Comparison of ENCODE assay signal across 14 cellular contexts in genomic region chr12:15562263-15562662, GRCh38.
DNase-seq lines count a peak whose midpoint lies in the region; ATAC-seq, FAIRE-seq and TF ChIP-seq lines count a peak whose summit lies in the region.
"Had no signal": no experiment of that assay in that cellular context is flagged by ENCODE, and none has a peak within 500 bp of the region (broad histone marks: within the 10 kb centered on the region; RNA-seq: fewer than 3 reads in every experiment).

No MANE protein-coding gene starts in this region.

- no peaks in the 10 kb centered on the region for H3F3A ChIP-seq in neural progenitor cell (ENCODE audit: low read depth)

- H3K36me3 ChIP-seq in neural progenitor cell: no peaks in the 10 kb centered on the region
- H3K36me3 ChIP-seq: neutrophil had no signal

- peak overlapping the region in 4 of 7 donors; percentile 1 to 44 (median 18) for H3K27ac Mint-ChIP-seq in CD14-positive monocyte
- peak overlapping the region; percentile 94 for H3K27ac Mint-ChIP-seq in activated naive CD8-positive, alpha-beta T cell treated with anti-CD3 and anti-CD28 coated beads for 36 hours
- H3K27ac Mint-ChIP-seq in naive B cell: peak overlapping the region in 4 of 6 donors; percentile 3 to 93 (median 14)
- no peak overlapping the region for H3K27ac Mint-ChIP-seq in neural progenitor cell

- H3K4me2 ChIP-seq in neural progenitor cell: no peak overlapping the region
- H3K4me2 ChIP-seq: smooth muscle cell had no signal

- H3K27me3 ChIP-seq in neural progenitor cell: no peaks in the 10 kb centered on the region
- H3K27me3 ChIP-seq: neutrophil had no signal

- no peak overlapping the region for H2AFZ ChIP-seq in neural progenitor cell (replicated peaks)

- no peak for DNase-seq in CD14-positive monocyte (ENCODE audit: low spot score)
- DNase-seq in GM12892 (ENCODE audit: insufficient read length): no peak
- no peak for DNase-seq in activated naive CD8-positive, alpha-beta T cell treated with anti-CD3 and anti-CD28 coated beads for 36 hours
- DNase-seq in naive B cell: no peak
- DNase-seq in neural progenitor cell (ENCODE audit: low spot score): no peak
- no peak for DNase-seq in activated gamma-delta T cell treated with Interleukin-2 at 50 U/mL for 16 hours
- DNase-seq in NOMO-1 (lab: John Stamatoyannopoulos, UW; ENCODE audit: unreplicated experiment in 2 of 2): no peak
- no peak for DNase-seq in amniotic stem cell (lab: John Stamatoyannopoulos, UW)
- DNase-seq: COR-L47, H7, NCI-H226 had no signal

- H3K79me2 ChIP-seq in neural progenitor cell (ENCODE audit: low read depth): no peaks in the 10 kb centered on the region

- H3K4me3 Mint-ChIP-seq in CD14-positive monocyte (no peak overlapping the region), naive B cell (peak overlapping the region in 1 of 8 donors; percentile 13), neural progenitor cell (no peak overlapping the region)
- peak overlapping the region; percentile 67 for H3K4me3 Mint-ChIP-seq in activated naive CD8-positive, alpha-beta T cell treated with anti-CD3 and anti-CD28 coated beads for 36 hours

- no peak overlapping the region for H3K27ac ChIP-seq in neural progenitor cell
- H3K27ac ChIP-seq: neutrophil had no signal

- no peak for ATAC-seq in naive B cell (ENCODE audit: low read depth in 2 of 2)

- peaks cover 37 to 48% of the 10 kb centered on the region in 2 donors for H3K36me3 Mint-ChIP-seq in CD14-positive monocyte
- peaks cover 20% of the 10 kb centered on the region for H3K36me3 Mint-ChIP-seq in activated naive CD8-positive, alpha-beta T cell treated with anti-CD3 and anti-CD28 coated beads for 36 hours
- H3K36me3 Mint-ChIP-seq in naive B cell: peaks cover 21 to 32% of the 10 kb centered on the region in 2 donors
- no peaks in the 10 kb centered on the region for H3K36me3 Mint-ChIP-seq in neural progenitor cell

- TF ChIP-seq CTCF in CD14-positive monocyte (IDR thresholded peaks at IDR 0.05) (no peak), neural progenitor cell (IDR thresholded peaks at IDR 0.05) (no peak)

- FAIRE-seq in GM12892 (lab: Jason Lieb, UNC): peak; percentile 30
- FAIRE-seq: RCC 7860 had no signal

- no peak overlapping the region for H3K9ac ChIP-seq in neural progenitor cell

- no peak for TF ChIP-seq POLR2A in GM12892 (IDR thresholded peaks at IDR 0.05; ENCODE audit: low read depth, low read length)

- no peaks in the 10 kb centered on the region for H3K4me1 ChIP-seq in neural progenitor cell

- H3K4me3 ChIP-seq in neural progenitor cell: no peak overlapping the region
- H3K4me3 ChIP-seq: smooth muscle cell had no signal

- H3K9me3 Mint-ChIP-seq in CD14-positive monocyte (no peaks in the 10 kb centered on the region), naive B cell (no peaks in the 10 kb centered on the region), neural progenitor cell (no peaks in the 10 kb centered on the region)
- H3K9me3 Mint-ChIP-seq in activated naive CD8-positive, alpha-beta T cell treated with anti-CD3 and anti-CD28 coated beads for 36 hours: peaks cover 4% of the 10 kb centered on the region

- H4K20me1 ChIP-seq in neural progenitor cell (ENCODE audit: low read depth): no peaks in the 10 kb centered on the region

- H3K27me3 Mint-ChIP-seq in CD14-positive monocyte (ENCODE audit: low read depth in 3 of 3) (no peaks in the 10 kb centered on the region), naive B cell (no peaks in the 10 kb centered on the region), neural progenitor cell (ENCODE audit: insufficient read depth, low read depth) (peaks cover under 1% of the 10 kb centered on the region)
- H3K27me3 Mint-ChIP-seq in activated naive CD8-positive, alpha-beta T cell treated with anti-CD3 and anti-CD28 coated beads for 36 hours: no peaks in the 10 kb centered on the region

- no peaks in the 10 kb centered on the region for H3K9me3 ChIP-seq in neural progenitor cell (ENCODE audit: low read depth)
- H3K9me3 ChIP-seq: neutrophil had no signal

- H3K4me1 Mint-ChIP-seq in CD14-positive monocyte: peaks cover 22% of the 10 kb centered on the region
- H3K4me1 Mint-ChIP-seq in activated naive CD8-positive, alpha-beta T cell treated with anti-CD3 and anti-CD28 coated beads for 36 hours: peaks cover 50% of the 10 kb centered on the region
- H3K4me1 Mint-ChIP-seq in naive B cell: peaks cover 16 to 25% (median 25%) of the 10 kb centered on the region in 3 donors
- H3K4me1 Mint-ChIP-seq in neural progenitor cell: no peaks in the 10 kb centered on the region

- intact Hi-C loops in CD14-positive monocyte (cut with micrococcal nuclease): no loop called here
